ENCODE assay signal across 9 cellular contexts in genomic region chr19:48614436-48615144, GRCh38. TPM values are rescaled to one million over a fixed set of nuclear protein-coding genes. Genes with fewer than 3 reads are reported as not detected.
DNase-seq lines count a peak whose midpoint lies in the region; ATAC-seq lines count a peak whose summit lies in the region.
"Had no signal": no experiment of that assay in that cellular context is flagged by ENCODE, and none has a peak within 500 bp of the region (broad histone marks: within the 10 kb centered on the region; RNA-seq: fewer than 3 reads in every experiment).

TSS of gene FAM83E (minus strand) at chr19:48615076. CDS start at chr19:48613372, 1,704 bp downstream.

- H3K4me2 ChIP-seq in skeletal muscle satellite cell (ENCODE audit: low read length) = peak within 1 kb of the TSS; percentile 93

- peaks cover 53% of the 10 kb centered on the region for H3K4me1 ChIP-seq in skeletal muscle satellite cell (ENCODE audit: control insufficient read depth, insufficient read depth, low read length)

- no peak for ATAC-seq in effector memory CD8-positive, alpha-beta T cell (replicated peaks)
- no peak for ATAC-seq in GM21717 (IDR thresholded peaks at IDR 0.05; ENCODE audit: unreplicated experiment)
- ATAC-seq in GM18519 (IDR thresholded peaks at IDR 0.05; ENCODE audit: low FRiP score, unreplicated experiment) = no peak

- H3K4me3 ChIP-seq in skeletal muscle satellite cell (ENCODE audit: low read length) = no peak within 1 kb of the TSS

- no peaks in the 10 kb centered on the region for H3K27me3 Mint-ChIP-seq in effector memory CD8-positive, alpha-beta T cell

- H3K4me3 Mint-ChIP-seq in effector memory CD8-positive, alpha-beta T cell = peak within 1 kb of the TSS in 1 of 2 donors; percentile 97

- H3K9me3 Mint-ChIP-seq in effector memory CD8-positive, alpha-beta T cell = no peaks in the 10 kb centered on the region

- H3K36me3 Mint-ChIP-seq in effector memory CD8-positive, alpha-beta T cell (ENCODE audit: insufficient read depth) = peaks cover 59% of the 10 kb centered on the region

- peaks cover 33 to 36% of the 10 kb centered on the region in 2 donors for H3K4me1 Mint-ChIP-seq in effector memory CD8-positive, alpha-beta T cell (ENCODE audit: low read depth in 2 of 2)

- H3K9me3 ChIP-seq in skeletal muscle satellite cell (replicated peaks; ENCODE audit: low read length) = no peaks in the 10 kb centered on the region

- H3K27me3 ChIP-seq in skeletal muscle satellite cell (ENCODE audit: control insufficient read depth, insufficient read depth, low read length) = no peaks in the 10 kb centered on the region

- H3K9ac ChIP-seq in skeletal muscle satellite cell (ENCODE audit: low read depth, low read length) = peak within 1 kb of the TSS; percentile 99

- DNase-seq in NCI-H2081 (lab: John Stamatoyannopoulos, UW) (peak; percentile 23 to 64), NCI-H2081 treated with DMSO at 0.1 percent for 48 hours (lab: John Stamatoyannopoulos, UW) (no peak), NCI-H2171 treated with DMSO at 0.1 percent for 48 hours (lab: John Stamatoyannopoulos, UW) (peak; percentile 66), epidermal melanocyte (ENCODE audit: insufficient read length, low spot score) (no peak)
- DNase-seq in effector memory CD8-positive, alpha-beta T cell = no peak

- H3K27ac Mint-ChIP-seq in effector memory CD8-positive, alpha-beta T cell = peak within 1 kb of the TSS; percentile 50 to 80

- peaks cover 42% of the 10 kb centered on the region for H3K36me3 ChIP-seq in skeletal muscle satellite cell (ENCODE audit: insufficient read depth, low read length)

RNA-seq across cellular contexts. Expression of gene FAM83E, which starts in this region (rescaled TPM):
- under 0.01 and 0.22 TPM in 2 replicates for total RNA-seq in skeletal muscle satellite cell (2012; rRNA removed)
- total RNA-seq: renal cortical epithelial cell had no signal

Comparison
In these comparisons a context has a peak if more than half of its experiments do, and no peak if none do; other contexts are left out.
1. DNase-seq: peak in NCI-H2081 (2 of 2) and NCI-H2171 treated with DMSO at 0.1 percent for 48 hours (single experiment); none in NCI-H2081 treated with DMSO at 0.1 percent for 48 hours (single experiment), effector memory CD8-positive, alpha-beta T cell (0 of 3) and epidermal melanocyte (single experiment).